Comparison of ENCODE assay signal across 21 cellular contexts in the genomic region with DNA sequence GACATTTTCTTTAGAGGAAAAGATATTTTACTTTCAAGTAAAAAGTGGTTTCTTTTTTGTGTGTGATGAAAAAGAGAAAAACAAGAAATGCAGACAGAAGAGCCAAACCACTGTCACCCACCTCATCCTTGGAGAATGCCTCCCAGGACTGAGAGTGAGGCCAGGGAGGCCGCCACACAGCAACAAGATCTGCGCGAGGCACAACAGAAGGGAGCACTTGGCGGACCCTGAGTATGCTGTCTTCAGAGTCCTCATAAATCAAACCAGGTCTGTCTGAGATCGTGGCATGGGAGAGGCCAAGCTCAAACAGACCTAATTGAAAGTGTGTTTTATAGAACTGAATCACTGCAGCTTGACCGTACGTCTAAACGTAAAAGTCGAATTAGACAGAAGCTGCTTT.
"Had no signal": no experiment of that assay in that cellular context is flagged by ENCODE, and none has a peak within 500 bp of the region (broad histone marks: within the 10 kb centered on the region; RNA-seq: fewer than 3 reads in every experiment).

No MANE protein-coding gene starts in this region.

- H3K4me3 Mint-ChIP-seq: dendritic cell treated with granulocyte-macrophage colony-stimulating factor and Interleukin-4, amounts not matched to agents 40 ng/mL and 50 ng/mL, for 4 days; effector memory CD8-positive, alpha-beta T cell; naive thymus-derived CD4-positive, alpha-beta T cell; neural progenitor cell; stimulated activated effector memory CD8-positive, alpha-beta T cell treated with anti-CD3 and anti-CD28 coated beads, Interleukin-12 subunit alpha, Interleukin-12 subunit beta, amount 100 ng/mL, for 72 hours; type B pancreatic cell had no signal

- H3K4me1 Mint-ChIP-seq: naive thymus-derived CD4-positive, alpha-beta T cell; neural progenitor cell; stimulated activated effector memory CD8-positive, alpha-beta T cell treated with anti-CD3 and anti-CD28 coated beads, Interleukin-12 subunit alpha, Interleukin-12 subunit beta, amount 100 ng/mL, for 72 hours had no signal

- H3K36me3 Mint-ChIP-seq: neural progenitor cell; stimulated activated effector memory CD8-positive, alpha-beta T cell treated with anti-CD3 and anti-CD28 coated beads, Interleukin-12 subunit alpha, Interleukin-12 subunit beta, amount 100 ng/mL, for 72 hours; type B pancreatic cell had no signal

- H3K4me3 ChIP-seq: esophagus squamous epithelium, neural progenitor cell, ovary, right atrium auricular region, sigmoid colon, suprapubic skin, thyroid gland had no signal

- H3K9me3 ChIP-seq: esophagus squamous epithelium, ovary, right atrium auricular region, sigmoid colon, suprapubic skin, thyroid gland had no signal

- H3K4me1 ChIP-seq: esophagus squamous epithelium, neural progenitor cell, right atrium auricular region, sigmoid colon, suprapubic skin, thyroid gland had no signal

- ATAC-seq: effector memory CD8-positive, alpha-beta T cell; left colon; naive thymus-derived CD4-positive, alpha-beta T cell; stimulated activated effector memory CD8-positive, alpha-beta T cell treated with anti-CD3 and anti-CD28 coated beads, Interleukin-12 subunit alpha, Interleukin-12 subunit beta, amount 100 ng/mL, for 72 hours; stimulated activated naive CD8-positive, alpha-beta T cell treated with anti-CD3 and anti-CD28 coated beads, Interleukin-15, Interleukin-2, amounts not matched to agents 100 U/mL and 50 U/mL, for 24 hours had no signal

- H3K27ac ChIP-seq: esophagus squamous epithelium, neural progenitor cell, ovary, right atrium auricular region, sigmoid colon, suprapubic skin, thyroid gland had no signal

- H3K27me3 ChIP-seq: esophagus squamous epithelium, neural progenitor cell, ovary, right atrium auricular region, sigmoid colon, suprapubic skin, thyroid gland had no signal

- H3K27ac Mint-ChIP-seq: dendritic cell treated with granulocyte-macrophage colony-stimulating factor and Interleukin-4, amounts not matched to agents 40 ng/mL and 50 ng/mL, for 4 days; effector memory CD8-positive, alpha-beta T cell; naive thymus-derived CD4-positive, alpha-beta T cell; neural progenitor cell; stimulated activated effector memory CD8-positive, alpha-beta T cell treated with anti-CD3 and anti-CD28 coated beads, Interleukin-12 subunit alpha, Interleukin-12 subunit beta, amount 100 ng/mL, for 72 hours; type B pancreatic cell had no signal

- H3K27me3 Mint-ChIP-seq: dendritic cell treated with granulocyte-macrophage colony-stimulating factor and Interleukin-4, amounts not matched to agents 40 ng/mL and 50 ng/mL, for 4 days; effector memory CD8-positive, alpha-beta T cell; naive thymus-derived CD4-positive, alpha-beta T cell; type B pancreatic cell had no signal

- H3K36me3 ChIP-seq: esophagus squamous epithelium, neural progenitor cell, ovary, right atrium auricular region, sigmoid colon, suprapubic skin, thyroid gland had no signal

- DNase-seq: effector memory CD8-positive, alpha-beta T cell; esophagus squamous epithelium; foreskin melanocyte; head of caudate nucleus; hippocampal formation; left colon; naive thymus-derived CD4-positive, alpha-beta T cell; nucleus accumbens; ovary; sigmoid colon; small intestine; stimulated activated CD4-positive, alpha-beta T cell treated with anti-CD3 and anti-CD28 coated beads, Interleukin-4, amount 100 ng/mL, for 1 hour; stimulated activated CD8-positive, alpha-beta memory T cell treated with anti-CD3 and anti-CD28 coated beads, Interleukin-4, amount 100 ng/mL, for 48 hours; stimulated activated naive CD8-positive, alpha-beta T cell treated with anti-CD3 and anti-CD28 coated beads, Interleukin-15, Interleukin-2, amounts not matched to agents 100 U/mL and 50 U/mL, for 24 hours; thyroid gland had no signal
